Comparison of ENCODE assay signal across 19 cellular contexts in genomic region chrX:34426334-34426733, GRCh38.
DNase-seq lines count a peak whose midpoint lies in the region; ATAC-seq and TF ChIP-seq lines count a peak whose summit lies in the region.
"Had no signal": no experiment of that assay in that cellular context is flagged by ENCODE, and none has a peak within 500 bp of the region (broad histone marks: within the 10 kb centered on the region; RNA-seq: fewer than 3 reads in every experiment).

No MANE protein-coding gene starts in this region.

- DNase-seq in EH (ENCODE audit: low read depth) (peak; percentile 25), LHCN-M2 (ENCODE audit: low read depth) (peak; percentile 10), brain microvascular endothelial cell (peak; percentile 9), right lobe of liver (no peak), NK-92 (lab: John Stamatoyannopoulos, UW; ENCODE audit: unreplicated experiment) (no peak), NCI-H2107 treated with DMSO at 0.1 percent for 48 hours (lab: John Stamatoyannopoulos, UW; ENCODE audit: unreplicated experiment) (no peak), KBM-7 (no peak)
- DNase-seq: amygdala; COR-L47; effector memory CD4-positive, alpha-beta T cell; head of caudate nucleus; naive B cell; NCI-H187; NCI-H510A; pancreas; sigmoid colon; stimulated activated naive CD8-positive, alpha-beta T cell treated with anti-CD3 and anti-CD28 coated beads, Interleukin-15, Interleukin-2, amounts not matched to agents 100 U/mL and 50 U/mL, for 24 hours had no signal

- H3K27me3 ChIP-seq in brain microvascular endothelial cell (replicated peaks) = no peaks in the 10 kb centered on the region
- no peaks in the 10 kb centered on the region for H3K27me3 ChIP-seq in right lobe of liver
- H3K27me3 ChIP-seq: sigmoid colon, tibial nerve had no signal

- H3K36me3 ChIP-seq in brain microvascular endothelial cell (replicated peaks) = no peaks in the 10 kb centered on the region
- no peaks in the 10 kb centered on the region for H3K36me3 ChIP-seq in right lobe of liver
- H3K36me3 ChIP-seq: pancreas, sigmoid colon, tibial nerve had no signal

- no peaks in the 10 kb centered on the region for H3K9me3 ChIP-seq in right lobe of liver
- H3K9me3 ChIP-seq: pancreas, sigmoid colon, tibial nerve had no signal

- H3K27ac ChIP-seq in brain microvascular endothelial cell (no peak overlapping the region), right lobe of liver (no peak overlapping the region)
- H3K27ac ChIP-seq: pancreas, sigmoid colon, tibial nerve had no signal

- H3K4me3 ChIP-seq in brain microvascular endothelial cell (ENCODE audit: low read depth, low read length) = no peak overlapping the region
- H3K4me3 ChIP-seq in right lobe of liver = no peak overlapping the region
- H3K4me3 ChIP-seq: pancreas, sigmoid colon, tibial nerve had no signal

- TF ChIP-seq CTCF in brain microvascular endothelial cell (IDR thresholded peaks at IDR 0.05; ENCODE audit: low read depth, low read length, missing control alignments) = peak; percentile 44
- TF ChIP-seq CTCF in right lobe of liver (IDR thresholded peaks at IDR 0.05) = peak in 3 of 4 donors; percentile 24 to 37 (median 25)

- ATAC-seq in right lobe of liver = peak; percentile 35 to 71 (median 50)
- ATAC-seq: pancreas; Right ventricle myocardium inferior; stimulated activated naive CD8-positive, alpha-beta T cell treated with anti-CD3 and anti-CD28 coated beads, Interleukin-15, Interleukin-2, amounts not matched to agents 100 U/mL and 50 U/mL, for 24 hours had no signal

- TF ChIP-seq POLR2A in right lobe of liver (IDR thresholded peaks at IDR 0.05) = no peak

- intact Hi-C loops in right lobe of liver (cut with DNase I) = no loop called here

- in situ Hi-C loops in brain microvascular endothelial cell (cut with HindIII; ENCODE audit: low pct_ligation_motif_present, low sequenced_read_pairs) (no loop called here), KBM-7 (cut with MboI; ENCODE audit: low pct_unique_long_range_greater_than_20kb, low sequenced_read_pairs) (no loop called here)

- H3K4me1 ChIP-seq in right lobe of liver = no peaks in the 10 kb centered on the region
- H3K4me1 ChIP-seq: pancreas, sigmoid colon, tibial nerve had no signal

Comparison
In these comparisons a context has a peak if more than half of its experiments do, and no peak if none do; other contexts are left out.
1. DNase-seq: peak in EH (single experiment), LHCN-M2 (single experiment) and brain microvascular endothelial cell (single experiment); none in right lobe of liver (0 of 3), NK-92 (single experiment), NCI-H2107 treated with DMSO at 0.1 percent for 48 hours (single experiment) and KBM-7 (single experiment).